8 cellular contexts compared by ENCODE assay signal in the genomic region with DNA sequence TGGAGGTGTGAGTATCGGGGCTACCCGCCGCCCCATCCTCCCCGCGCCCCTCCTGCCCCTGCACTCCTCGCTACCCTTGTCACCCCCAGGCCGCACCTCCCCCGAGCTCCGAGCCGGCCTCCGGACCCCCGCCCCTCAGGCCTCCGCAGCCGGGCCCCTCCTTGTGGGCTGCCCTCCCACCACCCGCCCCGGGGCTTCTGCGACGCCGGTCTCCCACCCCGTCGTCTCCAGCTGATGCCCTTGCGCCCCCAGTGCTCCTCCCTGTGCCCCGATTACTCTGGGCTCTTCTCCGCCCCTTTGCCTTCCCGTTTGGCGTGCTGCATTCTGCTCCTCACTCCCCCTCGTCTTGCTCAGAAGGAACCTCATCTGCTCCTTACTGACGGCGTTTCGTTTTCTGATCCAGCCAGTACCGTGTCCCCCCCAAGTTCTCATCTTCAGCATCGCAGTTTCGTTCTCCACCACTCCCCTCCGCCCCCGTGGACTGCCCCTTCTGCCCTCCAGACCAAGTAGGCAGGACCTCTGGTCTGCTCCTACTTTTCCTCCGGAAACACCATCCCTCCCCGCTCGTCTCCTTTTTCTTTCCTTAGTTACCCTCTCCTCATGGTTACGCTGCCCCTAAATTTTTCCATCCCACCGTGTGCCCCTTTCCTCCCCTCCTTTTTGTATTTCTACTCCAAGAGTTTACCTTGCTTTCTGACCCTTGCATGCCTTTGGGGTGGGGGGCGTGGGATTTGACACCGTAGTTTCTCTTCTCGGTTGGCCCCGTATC. TPM values are rescaled to one million over a fixed set of nuclear protein-coding genes. Genes with fewer than 3 reads are reported as not detected.
DNase-seq lines count a peak whose midpoint lies in the region; ATAC-seq, FAIRE-seq and TF ChIP-seq lines count a peak whose summit lies in the region.

No MANE protein-coding gene starts in this region.

- no peaks in the 10 kb centered on the region for H3K27me3 ChIP-seq in fibroblast of lung (ENCODE audit: control insufficient read depth, insufficient read depth, low read length)

- no peak for TF ChIP-seq CTCF in AG04449 (IDR thresholded peaks at IDR 0.05; ENCODE audit: insufficient read depth, low read length, missing control alignments)
- no peak for TF ChIP-seq CTCF in fibroblast of lung (conservative IDR thresholded peaks at IDR 0.05 in 1 of 2, IDR thresholded peaks at IDR 0.05 in 1 of 2; ENCODE audit: low read depth in 1 of 2, low read length in 2 of 2)
- no peak for TF ChIP-seq CTCF in nephron (IDR thresholded peaks at IDR 0.05; ENCODE audit: unreplicated experiment in 3 of 3)

- peaks cover 4% of the 10 kb centered on the region for H3K36me3 Mint-ChIP-seq in activated CD8-positive, alpha-beta T cell treated with anti-CD3 and anti-CD28 coated beads, Interleukin-2, amount 10 ng/mL, durations not matched to agents 7 days and 5 days (ENCODE audit: low read depth)
- H3K36me3 Mint-ChIP-seq in nephron (ENCODE audit: low read depth) = peaks cover 4% of the 10 kb centered on the region

- H4K20me1 ChIP-seq in fibroblast of lung (ENCODE audit: control insufficient read depth, extremely low read depth, insufficient read depth, low read length) = no peaks in the 10 kb centered on the region

- H2AFZ ChIP-seq in fibroblast of lung (ENCODE audit: low read length) = peak overlapping the region; percentile 62

- H3K9me3 ChIP-seq in fibroblast of lung (ENCODE audit: control insufficient read depth, insufficient read depth, low read depth, low read length) = no peaks in the 10 kb centered on the region

- H3K4me3 Mint-ChIP-seq in activated CD8-positive, alpha-beta T cell treated with anti-CD3 and anti-CD28 coated beads, Interleukin-2, amount 10 ng/mL, durations not matched to agents 7 days and 5 days = peak overlapping the region; percentile 95
- peak overlapping the region; percentile 95 to 99 (median 99) for H3K4me3 Mint-ChIP-seq in nephron

- H3K79me2 ChIP-seq in fibroblast of lung (ENCODE audit: control insufficient read depth, insufficient read depth, low read length) = peaks cover 13% of the 10 kb centered on the region

- H3K36me3 ChIP-seq in fibroblast of lung (ENCODE audit: control insufficient read depth, insufficient read depth, low read length) = no peaks in the 10 kb centered on the region

- no peak for DNase-seq in AG04449 (ENCODE audit: low read depth, low spot score)
- DNase-seq in Kasumi-1 (lab: John Stamatoyannopoulos, UW) = peak; percentile 36 to 61
- peak; percentile 46 for DNase-seq in activated CD8-positive, alpha-beta T cell treated with anti-CD3 and anti-CD28 coated beads, Interleukin-2, amount 10 ng/mL, durations not matched to agents 7 days and 5 days
- peak; percentile 17 to 23 for DNase-seq in fibroblast of lung (ENCODE audit: low read depth in 2 of 2)
- peak; percentile 41 for DNase-seq in urothelium cell line (ENCODE audit: low spot score)

- H3K9me3 Mint-ChIP-seq in activated CD8-positive, alpha-beta T cell treated with anti-CD3 and anti-CD28 coated beads, Interleukin-2, amount 10 ng/mL, durations not matched to agents 7 days and 5 days (ENCODE audit: insufficient read depth) = no peaks in the 10 kb centered on the region
- H3K9me3 Mint-ChIP-seq in nephron = no peaks in the 10 kb centered on the region

- peak overlapping the region; percentile 88 for H3K27ac ChIP-seq in fibroblast of lung (ENCODE audit: insufficient read depth, low read length)

- H3K4me3 ChIP-seq in AG04449 (ENCODE audit: low read depth, low read length) (peak overlapping the region; percentile 80), fibroblast of lung (replicated peaks in 1 of 4; ENCODE audit: control extremely low read depth in 1 of 4, insufficient read depth in 1 of 4, low read depth in 3 of 4, low read length in 4 of 4) (peak overlapping the region; percentile 77 to 86 (median 80))

- H3K4me1 ChIP-seq in fibroblast of lung (ENCODE audit: control insufficient read depth, extremely low read depth, insufficient read depth, low read length) = peaks cover 4% of the 10 kb centered on the region

- FAIRE-seq in urothelium cell line (lab: Jason Lieb, UNC) = no peak

- peaks cover 5% of the 10 kb centered on the region for H3K27me3 Mint-ChIP-seq in activated CD8-positive, alpha-beta T cell treated with anti-CD3 and anti-CD28 coated beads, Interleukin-2, amount 10 ng/mL, durations not matched to agents 7 days and 5 days (ENCODE audit: low read depth)
- H3K27me3 Mint-ChIP-seq in nephron (ENCODE audit: low read depth) = no peaks in the 10 kb centered on the region

- H3K9ac ChIP-seq in fibroblast of lung (ENCODE audit: insufficient read depth, low read length) = peak overlapping the region; percentile 89

- peak overlapping the region; percentile 86 for H3K4me2 ChIP-seq in fibroblast of lung (ENCODE audit: extremely low read depth, insufficient read depth, low read length)

- peaks cover 34% of the 10 kb centered on the region for H3K4me1 Mint-ChIP-seq in activated CD8-positive, alpha-beta T cell treated with anti-CD3 and anti-CD28 coated beads, Interleukin-2, amount 10 ng/mL, durations not matched to agents 7 days and 5 days (ENCODE audit: low read depth)
- H3K4me1 Mint-ChIP-seq in nephron = peaks cover 26% of the 10 kb centered on the region

- peak overlapping the region; percentile 94 for H3K27ac Mint-ChIP-seq in activated CD8-positive, alpha-beta T cell treated with anti-CD3 and anti-CD28 coated beads, Interleukin-2, amount 10 ng/mL, durations not matched to agents 7 days and 5 days
- H3K27ac Mint-ChIP-seq in nephron = peak overlapping the region; percentile 66 to 95 (median 95)

- CTCF ChIA-PET in AG04449 (lab: Yijun Ruan, JAX) = interaction anchor here (0.7 to 1.8 kb wide), 2 partner anchors 18 to 49 kb away, joined by 3 to 9 read pairs; no protein-coding TSS in a partner anchor
- CTCF ChIA-PET in activated CD8-positive, alpha-beta T cell treated with anti-CD3 and anti-CD28 coated beads, Interleukin-2, amount 10 ng/mL, durations not matched to agents 7 days and 5 days (lab: Charles Lee) = interaction anchor here (0.9 kb wide), 1 partner anchor 224 kb away, joined by 4 read pairs; no protein-coding TSS in a partner anchor

- ATAC-seq in GM18511 (IDR thresholded peaks at IDR 0.05; ENCODE audit: unreplicated experiment) (peak; percentile 25), HG03571 (IDR thresholded peaks at IDR 0.05; ENCODE audit: unreplicated experiment) (no peak)
- peak; percentile 14 for ATAC-seq in activated CD8-positive, alpha-beta T cell treated with anti-CD3 and anti-CD28 coated beads, Interleukin-2, amount 10 ng/mL, durations not matched to agents 7 days and 5 days

- POLR2A ChIA-PET in AG04449 (lab: Yijun Ruan, JAX) = interaction anchor here (0.6 to 1.1 kb wide), 2 partner anchors 16 to 27 kb away, joined by 3 read pairs; no protein-coding TSS in a partner anchor
- POLR2A ChIA-PET in activated CD8-positive, alpha-beta T cell treated with anti-CD3 and anti-CD28 coated beads, Interleukin-2, amount 10 ng/mL, durations not matched to agents 7 days and 5 days (lab: Charles Lee) = no interaction called here

RNA-seq across cellular contexts. Expression of a gene that starts 0.8 kb away (rescaled TPM):
- 10 to 100 TPM; 24.5 to 26.0 TPM for total RNA-seq in activated CD8-positive, alpha-beta T cell treated with anti-CD3 and anti-CD28 coated beads, Interleukin-2, amount 10 ng/mL, durations not matched to agents 7 days and 5 days
- 31.1 and 38.1 TPM in 2 replicates for total RNA-seq in fibroblast of lung
- 24.4 and 29.5 TPM in 2 replicates for polyA plus RNA-seq in fibroblast of lung
- polyA plus RNA-seq in fibroblast of lung (2012) = 8.6 and 13.3 TPM in 2 replicates
- 28.5 and 30.9 TPM in 2 replicates for polyA minus RNA-seq in fibroblast of lung (ENCODE audit: low replicate concordance)
